In genomic region chr4:10093801-10094552, GRCh38 we compare ENCODE assay signal across 8 cellular contexts. TPM values are rescaled to one million over a fixed set of nuclear protein-coding genes. Genes with fewer than 3 reads are reported as not detected.
DNase-seq lines count a peak whose midpoint lies in the region; ATAC-seq and TF ChIP-seq lines count a peak whose summit lies in the region.

No MANE protein-coding gene starts in this region.

- H3K4me3 ChIP-seq in right atrium auricular region, result no peak overlapping the region

- H3K36me3 ChIP-seq in right atrium auricular region, result peaks cover 80% of the 10 kb centered on the region

- DNase-seq in HFFc6 (peak; percentile 96), right atrium auricular region (ENCODE audit: low spot score) (no peak), GM19240 (ENCODE audit: insufficient read length, low spot score) (no peak)
- DNase-seq in activated naive CD8-positive, alpha-beta T cell treated with anti-CD3 and anti-CD28 coated beads for 36 hours, result no peak
- no peak for DNase-seq in stimulated activated naive B cell treated with anti-CD40 and anti-IgM and Interleukin-4, amounts not matched to agents 10 μg/mL and 1 μg/mL and 100 μg/mL, for 72 hours

- H3K4me1 Mint-ChIP-seq in HFFc6 (ENCODE audit: low read depth), result peaks cover 72% of the 10 kb centered on the region
- H3K4me1 Mint-ChIP-seq in activated naive CD8-positive, alpha-beta T cell treated with anti-CD3 and anti-CD28 coated beads for 36 hours, result peaks cover 72% of the 10 kb centered on the region
- peaks cover 51 to 75% of the 10 kb centered on the region in 2 donors for H3K4me1 Mint-ChIP-seq in stimulated activated naive B cell treated with anti-CD40 and anti-IgM and Interleukin-4, amounts not matched to agents 10 μg/mL and 1 μg/mL and 100 μg/mL, for 72 hours

- H3K4me3 Mint-ChIP-seq in HFFc6, result peak overlapping the region; percentile 82
- H3K4me3 Mint-ChIP-seq in activated naive CD8-positive, alpha-beta T cell treated with anti-CD3 and anti-CD28 coated beads for 36 hours, result peak overlapping the region; percentile 62
- H3K4me3 Mint-ChIP-seq in stimulated activated naive B cell treated with anti-CD40 and anti-IgM and Interleukin-4, amounts not matched to agents 10 μg/mL and 1 μg/mL and 100 μg/mL, for 72 hours, result peak overlapping the region; percentile 29 to 35

- TF ChIP-seq CTCF in HFFc6 (IDR thresholded peaks at IDR 0.05) (no peak), right atrium auricular region (IDR thresholded peaks at IDR 0.05) (no peak)

- no peak for ATAC-seq in stimulated activated naive B cell treated with anti-CD40 and anti-IgM and Interleukin-4, amounts not matched to agents 10 μg/mL and 1 μg/mL and 100 μg/mL, for 72 hours (replicated peaks)
- ATAC-seq in GM18511 (IDR thresholded peaks at IDR 0.05; ENCODE audit: unreplicated experiment) (no peak), HG02759 (IDR thresholded peaks at IDR 0.05; ENCODE audit: unreplicated experiment) (no peak), HG03521 (IDR thresholded peaks at IDR 0.05; ENCODE audit: unreplicated experiment) (no peak)

- no peaks in the 10 kb centered on the region for H3K9me3 Mint-ChIP-seq in HFFc6
- H3K9me3 Mint-ChIP-seq in activated naive CD8-positive, alpha-beta T cell treated with anti-CD3 and anti-CD28 coated beads for 36 hours, result no peaks in the 10 kb centered on the region
- no peaks in the 10 kb centered on the region for H3K9me3 Mint-ChIP-seq in stimulated activated naive B cell treated with anti-CD40 and anti-IgM and Interleukin-4, amounts not matched to agents 10 μg/mL and 1 μg/mL and 100 μg/mL, for 72 hours

- peaks cover 0 to 99% of the 10 kb centered on the region in 2 donors for H3K4me1 ChIP-seq in right atrium auricular region

- H3K27ac Mint-ChIP-seq in HFFc6, result peak overlapping the region; percentile 98
- peak overlapping the region; percentile 91 for H3K27ac Mint-ChIP-seq in activated naive CD8-positive, alpha-beta T cell treated with anti-CD3 and anti-CD28 coated beads for 36 hours
- H3K27ac Mint-ChIP-seq in stimulated activated naive B cell treated with anti-CD40 and anti-IgM and Interleukin-4, amounts not matched to agents 10 μg/mL and 1 μg/mL and 100 μg/mL, for 72 hours, result peak overlapping the region; percentile 91

- no peaks in the 10 kb centered on the region for H3K9me3 ChIP-seq in right atrium auricular region

- peaks cover 37% of the 10 kb centered on the region for H3K27me3 Mint-ChIP-seq in HFFc6 (ENCODE audit: insufficient read depth)
- H3K27me3 Mint-ChIP-seq in activated naive CD8-positive, alpha-beta T cell treated with anti-CD3 and anti-CD28 coated beads for 36 hours, result no peaks in the 10 kb centered on the region
- no peaks in the 10 kb centered on the region for H3K27me3 Mint-ChIP-seq in stimulated activated naive B cell treated with anti-CD40 and anti-IgM and Interleukin-4, amounts not matched to agents 10 μg/mL and 1 μg/mL and 100 μg/mL, for 72 hours

- peaks cover 62% of the 10 kb centered on the region for H3K36me3 Mint-ChIP-seq in HFFc6 (ENCODE audit: low read depth)
- H3K36me3 Mint-ChIP-seq in activated naive CD8-positive, alpha-beta T cell treated with anti-CD3 and anti-CD28 coated beads for 36 hours, result peaks cover 48% of the 10 kb centered on the region
- H3K36me3 Mint-ChIP-seq in stimulated activated naive B cell treated with anti-CD40 and anti-IgM and Interleukin-4, amounts not matched to agents 10 μg/mL and 1 μg/mL and 100 μg/mL, for 72 hours, result peaks cover 68 to 74% of the 10 kb centered on the region in 2 donors

- H3K27me3 ChIP-seq in right atrium auricular region, result no peaks in the 10 kb centered on the region

- H3K27ac ChIP-seq in right atrium auricular region, result peak overlapping the region; percentile 90 to 96

RNA-seq across cellular contexts. Expression of gene WDR1, which starts 22.6 kb away (rescaled TPM):
- total RNA-seq in HFFc6 (2021; fragmentation: NEBNext Ultra II Directional; extraction: Animal tissue kit (Norgen Biotek cat#: 25700)), result 100 to 1,000 TPM; 720 to 838 (median 782) TPM
- total RNA-seq in activated naive CD8-positive, alpha-beta T cell treated with anti-CD3 and anti-CD28 coated beads for 36 hours, result 100 to 1,000 TPM; 372 to 385 TPM
- total RNA-seq in right atrium auricular region, result 100 to 1,000 TPM; 109 to 216 TPM

Comparison
In these comparisons a context has a peak if more than half of its experiments do, and no peak if none do; other contexts are left out.
1. H3K4me3 Mint-ChIP-seq: peak in every context shown above with its lines; median percentile 82 in HFFc6; 62 in activated naive CD8-positive, alpha-beta T cell treated with anti-CD3 and anti-CD28 coated beads for 36 hours; 32 in stimulated activated naive B cell treated with anti-CD40 and anti-IgM and Interleukin-4, amounts not matched to agents 10 μg/mL and 1 μg/mL and 100 μg/mL, for 72 hours.